27 cellular contexts compared by ENCODE assay signal in genomic region chr3:64728994-64729393, GRCh38. TPM values are rescaled to one million over a fixed set of nuclear protein-coding genes. Genes with fewer than 3 reads are reported as not detected.
"Had no signal": no experiment of that assay in that cellular context is flagged by ENCODE, and none has a peak within 500 bp of the region (broad histone marks: within the 10 kb centered on the region; RNA-seq: fewer than 3 reads in every experiment).

No MANE protein-coding gene starts in this region.

- H3K27ac Mint-ChIP-seq: activated CD8-positive, alpha-beta T cell treated with anti-CD3 and anti-CD28 coated beads, Interleukin-2, amount 10 ng/mL, durations not matched to agents 7 days and 5 days; activated naive CD8-positive, alpha-beta T cell treated with anti-CD3 and anti-CD28 coated beads, Interleukin-2, amount 10 ng/mL, durations not matched to agents 7 days and 5 days; activated T-cell treated with anti-CD3 and anti-CD28 coated beads, Interleukin-2, amount 50 U/mL, for 72 hours; brain; memory B cell; naive B cell; stimulated activated naive B cell treated with anti-CD40 and anti-IgM and Interleukin-4, amounts not matched to agents 10 μg/mL and 1 μg/mL and 100 μg/mL, for 72 hours had no signal

- H3K27me3 ChIP-seq: esophagus squamous epithelium, left lung, right lobe of liver, SJCRH30, tibial nerve, uterus had no signal

- H3K9me3 ChIP-seq: esophagus squamous epithelium, left lung, prostate gland, right lobe of liver, SJCRH30, tibial nerve, uterus had no signal

- H3K27ac ChIP-seq: esophagus squamous epithelium, left lung, prostate gland, right lobe of liver, SJCRH30, tibial nerve had no signal

- H3K36me3 Mint-ChIP-seq: activated naive CD8-positive, alpha-beta T cell treated with anti-CD3 and anti-CD28 coated beads, Interleukin-2, amount 10 ng/mL, durations not matched to agents 7 days and 5 days; brain; memory B cell; naive B cell; stimulated activated naive B cell treated with anti-CD40 and anti-IgM and Interleukin-4, amounts not matched to agents 10 μg/mL and 1 μg/mL and 100 μg/mL, for 72 hours had no signal

- H3K9me3 Mint-ChIP-seq: brain, neural crest cell had no signal

- H3K4me3 Mint-ChIP-seq: activated CD8-positive, alpha-beta T cell treated with anti-CD3 and anti-CD28 coated beads, Interleukin-2, amount 10 ng/mL, durations not matched to agents 7 days and 5 days; activated naive CD8-positive, alpha-beta T cell treated with anti-CD3 and anti-CD28 coated beads, Interleukin-2, amount 10 ng/mL, durations not matched to agents 7 days and 5 days; activated T-cell treated with anti-CD3 and anti-CD28 coated beads, Interleukin-2, amount 50 U/mL, for 72 hours; brain; memory B cell; neural crest cell; stimulated activated naive B cell treated with anti-CD40 and anti-IgM and Interleukin-4, amounts not matched to agents 10 μg/mL and 1 μg/mL and 100 μg/mL, for 72 hours had no signal

- DNase-seq: activated CD4-positive, alpha-beta T cell treated with anti-CD3 and anti-CD28 coated beads for 48 hours; activated CD4-positive, CD25-positive, alpha-beta regulatory T cell; activated CD8-positive, alpha-beta T cell treated with anti-CD3 and anti-CD28 coated beads, Interleukin-2, amount 10 ng/mL, durations not matched to agents 7 days and 5 days; activated gamma-delta T cell treated with Interleukin-2 at 50 U/mL for 16 hours; activated naive CD8-positive, alpha-beta T cell treated with anti-CD3 and anti-CD28 coated beads, Interleukin-2, amount 10 ng/mL, durations not matched to agents 7 days and 5 days; activated T-cell treated with anti-CD3 and anti-CD28 coated beads, Interleukin-2, amount 50 U/mL, for 72 hours; amygdala; cortex of kidney; effector CD8-positive, alpha-beta T cell; esophagus squamous epithelium; hypothalamus; islet precursor cell; left lung; naive B cell; right lobe of liver; SJCRH30; stimulated activated CD4-positive, alpha-beta T cell treated with anti-CD3 and anti-CD28 coated beads, Interleukin-4, amount 100 ng/mL, for 4 hours; stimulated activated naive B cell treated with anti-CD40 and anti-IgM and Interleukin-4, amounts not matched to agents 10 μg/mL and 1 μg/mL and 100 μg/mL, for 72 hours; T1000; uterus had no signal

- H3K27me3 Mint-ChIP-seq: activated naive CD8-positive, alpha-beta T cell treated with anti-CD3 and anti-CD28 coated beads, Interleukin-2, amount 10 ng/mL, durations not matched to agents 7 days and 5 days; memory B cell; naive B cell; stimulated activated naive B cell treated with anti-CD40 and anti-IgM and Interleukin-4, amounts not matched to agents 10 μg/mL and 1 μg/mL and 100 μg/mL, for 72 hours had no signal

- H3K4me3 ChIP-seq: esophagus squamous epithelium, left lung, prostate gland, right lobe of liver, SJCRH30, tibial nerve, uterus had no signal

- H3K36me3 ChIP-seq: esophagus squamous epithelium, left lung, prostate gland, right lobe of liver, SJCRH30, tibial nerve, uterus had no signal

- H3K4me1 Mint-ChIP-seq: activated naive CD8-positive, alpha-beta T cell treated with anti-CD3 and anti-CD28 coated beads, Interleukin-2, amount 10 ng/mL, durations not matched to agents 7 days and 5 days; memory B cell; naive B cell; stimulated activated naive B cell treated with anti-CD40 and anti-IgM and Interleukin-4, amounts not matched to agents 10 μg/mL and 1 μg/mL and 100 μg/mL, for 72 hours had no signal

- ATAC-seq: activated CD8-positive, alpha-beta T cell treated with anti-CD3 and anti-CD28 coated beads, Interleukin-2, amount 10 ng/mL, durations not matched to agents 7 days and 5 days; activated T-cell treated with anti-CD3 and anti-CD28 coated beads, Interleukin-2, amount 50 U/mL, for 72 hours; left lung; stimulated activated naive B cell treated with anti-CD40 and anti-IgM and Interleukin-4, amounts not matched to agents 10 μg/mL and 1 μg/mL and 100 μg/mL, for 72 hours had no signal

- H3K4me1 ChIP-seq: left lung, prostate gland, right lobe of liver, SJCRH30, uterus had no signal

RNA-seq across cellular contexts. Expression of gene ADAMTS9, which starts 41.2 kb away (rescaled TPM):
- total RNA-seq: activated CD8-positive, alpha-beta T cell treated with anti-CD3 and anti-CD28 coated beads, Interleukin-2, amount 10 ng/mL, durations not matched to agents 7 days and 5 days; activated naive CD8-positive, alpha-beta T cell treated with anti-CD3 and anti-CD28 coated beads, Interleukin-2, amount 10 ng/mL, durations not matched to agents 7 days and 5 days; activated T-cell treated with anti-CD3 and anti-CD28 coated beads, Interleukin-2, amount 50 U/mL, for 72 hours; mononuclear cell; T-helper 1 cell treated with Interleukin-12 subunit alpha and Interleukin-12 subunit beta and Interleukin-4 antibody, amounts not matched to agents 30 ng/mL and 1 ng/mL, for 36 hours had no signal
